Comparison of ENCODE assay signal across 8 cellular contexts in genomic region chr21:32771134-32771523, GRCh38. TPM values are rescaled to one million over a fixed set of nuclear protein-coding genes. Genes with fewer than 3 reads are reported as not detected.
DNase-seq lines count a peak whose midpoint lies in the region; ATAC-seq, FAIRE-seq and TF ChIP-seq lines count a peak whose summit lies in the region.

No MANE protein-coding gene starts in this region.

- TF ChIP-seq CTCF in fibroblast of lung (conservative IDR thresholded peaks at IDR 0.05 in 1 of 2, IDR thresholded peaks at IDR 0.05 in 1 of 2; ENCODE audit: low read depth in 1 of 2, low read length in 2 of 2) (no peak), nephron (IDR thresholded peaks at IDR 0.05; ENCODE audit: unreplicated experiment in 3 of 3) (no peak)

- H3K9me3 ChIP-seq in fibroblast of lung (ENCODE audit: control insufficient read depth, insufficient read depth, low read depth, low read length), result no peaks in the 10 kb centered on the region

- peaks cover 28% of the 10 kb centered on the region for H3K4me1 Mint-ChIP-seq in nephron

- H3K4me3 Mint-ChIP-seq in nephron, result peak overlapping the region; percentile 99

- peak overlapping the region; percentile 90 to 96 (median 94) for H3K27ac Mint-ChIP-seq in nephron

- H3K36me3 Mint-ChIP-seq in nephron (ENCODE audit: low read depth), result peaks cover 28% of the 10 kb centered on the region

- peak overlapping the region; percentile 90 for H3K9ac ChIP-seq in fibroblast of lung (ENCODE audit: insufficient read depth, low read length)

- no peaks in the 10 kb centered on the region for H4K20me1 ChIP-seq in fibroblast of lung (ENCODE audit: control insufficient read depth, extremely low read depth, insufficient read depth, low read length)

- no peaks in the 10 kb centered on the region for H3K27me3 Mint-ChIP-seq in nephron (ENCODE audit: low read depth)

- H2AFZ ChIP-seq in ACC112 (ENCODE audit: low read length, unreplicated experiment) (peak overlapping the region; percentile 93), fibroblast of lung (ENCODE audit: low read length) (peak overlapping the region; percentile 65)

- H3K27ac ChIP-seq in ACC112 (ENCODE audit: low read depth, low read length) (peak overlapping the region; percentile 85), fibroblast of lung (ENCODE audit: insufficient read depth, low read length) (peak overlapping the region; percentile 72)

- H3K4me3 ChIP-seq in ACC112 (ENCODE audit: low read depth, low read length), result peak overlapping the region; percentile 98
- peak overlapping the region; percentile 69 to 92 (median 92) for H3K4me3 ChIP-seq in fibroblast of lung (replicated peaks in 1 of 4; ENCODE audit: control extremely low read depth in 1 of 4, insufficient read depth in 1 of 4, low read depth in 3 of 4, low read length in 4 of 4)

- H3K27me3 ChIP-seq in ACC112 (ENCODE audit: insufficient read depth, low read length), result no peaks in the 10 kb centered on the region
- H3K27me3 ChIP-seq in fibroblast of lung (ENCODE audit: control insufficient read depth, insufficient read depth, low read length), result no peaks in the 10 kb centered on the region

- H3K79me2 ChIP-seq in ACC112 (ENCODE audit: control insufficient read depth, insufficient read depth, low read length, unreplicated experiment) (peaks cover 60% of the 10 kb centered on the region), fibroblast of lung (ENCODE audit: control insufficient read depth, insufficient read depth, low read length) (peaks cover 51% of the 10 kb centered on the region)

- H3K4me2 ChIP-seq in fibroblast of lung (ENCODE audit: extremely low read depth, insufficient read depth, low read length), result peak overlapping the region; percentile 92

- DNase-seq in GM12892 (ENCODE audit: insufficient read length), result peak; percentile 46
- peak; percentile 37 for DNase-seq in NCI-H510A (lab: John Stamatoyannopoulos, UW)
- DNase-seq in activated T-cell treated with anti-CD3 and anti-CD28 coated beads for 4 hours, result peak; percentile 19
- DNase-seq in fibroblast of lung (ENCODE audit: low read depth in 2 of 2), result peak; percentile 60 to 63
- peak; percentile 70 for DNase-seq in urothelium cell line (ENCODE audit: low spot score)

- no peak for TF ChIP-seq POLR2A in GM12892 (IDR thresholded peaks at IDR 0.05; ENCODE audit: low read depth, low read length)

- FAIRE-seq in GM12892 (lab: Jason Lieb, UNC) (no peak), urothelium cell line (lab: Jason Lieb, UNC) (no peak)

- no peaks in the 10 kb centered on the region for H3K9me3 Mint-ChIP-seq in nephron

- peak; percentile 45 for ATAC-seq in HG02798 (IDR thresholded peaks at IDR 0.05; ENCODE audit: poor library complexity, unreplicated experiment)

- H3K4me1 ChIP-seq in ACC112 (ENCODE audit: control insufficient read depth, insufficient read depth, low read length, unreplicated experiment) (peaks cover 19% of the 10 kb centered on the region), fibroblast of lung (ENCODE audit: control insufficient read depth, extremely low read depth, insufficient read depth, low read length) (peaks cover 3% of the 10 kb centered on the region)

- H3K36me3 ChIP-seq in ACC112 (ENCODE audit: insufficient read depth, low read length) (peaks cover 16% of the 10 kb centered on the region; the same call in 1 of the 2 replicates), fibroblast of lung (ENCODE audit: control insufficient read depth, insufficient read depth, low read length) (no peaks in the 10 kb centered on the region)

RNA-seq across cellular contexts. Expression of gene PAXBP1, which starts 0.4 kb away (rescaled TPM):
- 32.7 TPM for polyA plus RNA-seq in GM12892 (2012; ENCODE audit: missing spikeins)
- 21.6 and 22.3 TPM in 2 replicates for total RNA-seq in fibroblast of lung
- 11.6 and 12.2 TPM in 2 replicates for polyA plus RNA-seq in fibroblast of lung
- 7.1 and 8.5 TPM in 2 replicates for polyA plus RNA-seq in fibroblast of lung (2012)
- polyA minus RNA-seq in fibroblast of lung (ENCODE audit: low replicate concordance), result 0.51 and 1.8 TPM in 2 replicates

RNA-seq across cellular contexts. Expression of gene SYNJ1, which starts 43.3 kb away (rescaled TPM):
- 4.3 TPM for polyA plus RNA-seq in GM12892 (2012; ENCODE audit: missing spikeins)
- total RNA-seq in fibroblast of lung, result 4.6 and 6.1 TPM in 2 replicates
- 8.1 and 10.4 TPM in 2 replicates for polyA plus RNA-seq in fibroblast of lung
- 5.0 and 7.8 TPM in 2 replicates for polyA plus RNA-seq in fibroblast of lung (2012)
- polyA minus RNA-seq in fibroblast of lung (ENCODE audit: low replicate concordance), result 18.0 and 23.6 TPM in 2 replicates

Comparison
In these comparisons a context has a peak if more than half of its experiments do, and no peak if none do; other contexts are left out.
1. Peak in every context shown above with its lines: DNase-seq, ATAC-seq, H3K4me3 ChIP-seq and H3K27ac ChIP-seq.
2. DNase-seq: peak in every context shown above with its lines; median percentile 70 in urothelium cell line; 62 in fibroblast of lung; 46 in GM12892; 37 in NCI-H510A; 19 in activated T-cell treated with anti-CD3 and anti-CD28 coated beads for 4 hours.